ENCODE assay signal across 26 cellular contexts in the genomic region with DNA sequence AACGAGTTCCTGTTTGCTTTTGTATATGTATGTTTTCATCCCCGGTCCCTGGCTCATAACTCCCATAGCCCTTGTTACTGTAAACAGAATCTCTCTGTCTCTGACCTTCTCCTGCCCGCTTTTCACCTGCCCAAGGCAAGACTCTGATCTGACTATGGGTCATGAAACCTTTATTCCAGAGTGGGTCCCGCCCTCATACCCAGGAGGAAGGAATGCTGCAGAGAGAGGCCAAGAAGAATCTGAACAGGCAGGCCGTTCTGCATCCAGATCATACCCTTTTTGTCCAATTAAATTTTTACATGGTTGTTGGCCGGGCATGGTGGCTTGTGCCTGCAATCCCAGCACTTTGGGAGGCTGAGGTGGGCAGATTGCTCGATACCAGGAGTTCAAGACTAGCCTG. TPM values are rescaled to one million over a fixed set of nuclear protein-coding genes. Genes with fewer than 3 reads are reported as not detected.
DNase-seq lines count a peak whose midpoint lies in the region; ATAC-seq, FAIRE-seq and TF ChIP-seq lines count a peak whose summit lies in the region.
"Had no signal": no experiment of that assay in that cellular context is flagged by ENCODE, and none has a peak within 500 bp of the region (broad histone marks: within the 10 kb centered on the region; RNA-seq: fewer than 3 reads in every experiment).

No MANE protein-coding gene starts in this region.

- H2AK5ac ChIP-seq in IMR-90 (ENCODE audit: low read depth, low read length) (0 out of 2 replicates have a peak overlapping the region, but pooled peaks have one; percentile 24), H1 (ENCODE audit: low read depth, low read length) (0 out of 2 replicates have a peak overlapping the region, but pooled peaks have one; percentile 32)

- H3K56ac ChIP-seq in IMR-90 (ENCODE audit: extremely low read depth, insufficient read depth, low read length) (no peak overlapping the region), H1 (replicated peaks; ENCODE audit: insufficient read length, low read depth, low read length) (no peak overlapping the region)

- intact Hi-C loops in IMR-90 (cut with micrococcal nuclease): no loop called here

- no peak overlapping the region for H2BK15ac ChIP-seq in IMR-90 (ENCODE audit: low read depth, low read length)
- H2BK15ac ChIP-seq in H1 (ENCODE audit: low read length): no peak overlapping the region

- no peak overlapping the region for H3K4me2 ChIP-seq in IMR-90 (ENCODE audit: low read depth, low read length)
- no peak overlapping the region for H3K4me2 ChIP-seq in H1 (ENCODE audit: insufficient read depth in 1 of 2, low read depth in 2 of 2, low read length in 2 of 2)
- H3K4me2 ChIP-seq: A549, GM23338 had no signal

- H4K20me1 ChIP-seq in IMR-90 (ENCODE audit: insufficient read depth, low read length) (peaks cover 10% of the 10 kb centered on the region), H1 (replicated peaks in 1 of 2; ENCODE audit: control insufficient read depth in 1 of 2, insufficient read depth in 2 of 2, low read length in 2 of 2) (no peaks in the 10 kb centered on the region)

- DNase-seq in IMR-90 (no peak), NCI-H526 treated with DMSO at 0.1 percent for 48 hours (lab: John Stamatoyannopoulos, UW) (peak; percentile 61), H1 (ENCODE audit: low read depth in 1 of 2, low spot score in 2 of 2) (no peak), cerebellum (ENCODE audit: low spot score) (no peak), Peyer's patch (no peak)
- DNase-seq in activated CD8-positive, alpha-beta memory T cell treated with anti-CD3 and anti-CD28 coated beads for 24 hours: no peak
- DNase-seq: 8988T; ACHN; AML-193; BE2C; CD4-positive, alpha-beta T cell; CD8-positive, alpha-beta memory T cell; DMS 273 treated with DMSO at 0.1 percent for 48 hours; DMS79; EL; GDM1; HFFc6 had no signal

- WGBS in IMR-90 (ENCODE audit: extremely low coverage in 2 of 2, insufficient read length in 1 of 2), 2 experiments: no CpG with 5 or more reads among the region's 7 CpGs
- 90% methylated on average over 7 of the region's 7 CpGs; no CpG with 5 or more reads in 1 of the 2 experiments for WGBS in H1 (ENCODE audit: extremely low coverage in 1 of 2, insufficient coverage in 1 of 2, insufficient read length in 1 of 2, insufficient replicate concordance in 2 of 2, low coverage in 1 of 2, low lambda C conversion rate in 2 of 2, missing lambda C conversion rate in 1 of 2), 2 experiments

- POLR2A ChIA-PET in IMR-90 (lab: Charles Lee; ENCODE audit: unreplicated experiment) (no interaction called here), H1 (lab: Charles Lee; ENCODE audit: partially characterized antibody) (no interaction called here)

- H4K91ac ChIP-seq in IMR-90 (ENCODE audit: insufficient read depth, low read depth, low read length): no peak overlapping the region
- no peak overlapping the region for H4K91ac ChIP-seq in H1 (replicated peaks; ENCODE audit: insufficient read length, low read length)

- H3K23ac ChIP-seq in IMR-90 (ENCODE audit: low read depth, low read length): no peak overlapping the region
- no peak overlapping the region for H3K23ac ChIP-seq in H1 (ENCODE audit: insufficient read length)

- no peaks in the 10 kb centered on the region; the same call in none of the 2 replicates for H3K23me2 ChIP-seq in H1 (ENCODE audit: low read depth, low read length)

- no peak for TF ChIP-seq POLR2A in IMR-90 (IDR thresholded peaks at IDR 0.05; ENCODE audit: low read depth, low read length)
- no peak for TF ChIP-seq POLR2A in H1 (IDR thresholded peaks at IDR 0.05; ENCODE audit: control extremely low read depth in 1 of 2, low read depth in 2 of 2, low read length in 2 of 2)
- TF ChIP-seq POLR2A in Peyer's patch (IDR thresholded peaks at IDR 0.05): no peak

- H3K9me1 ChIP-seq in IMR-90 (ENCODE audit: insufficient read depth, low read length): peaks cover 23% of the 10 kb centered on the region

- H2BK12ac ChIP-seq in H1 (ENCODE audit: low read depth, low read length): no peak overlapping the region

- BruUV-seq in IMR-90 (replicated peaks; lab: Mats Ljungman, UMichigan): no TSS peak

- H3K27ac ChIP-seq in IMR-90 (ENCODE audit: insufficient read depth, low read length) (no peak overlapping the region), H1 (ENCODE audit: low read depth, low read length) (no peak overlapping the region), Peyer's patch (no peak overlapping the region)
- H3K27ac ChIP-seq: A549; BLaER1 treated with 17β-estradiol and CSF1 and Interleukin-3, amounts not matched to agents 10 nM and 100 nM had no signal

- in situ Hi-C loops in IMR-90 (cut with MboI; ENCODE audit: low sequenced_read_pairs): no loop called here

- H2BK120ac ChIP-seq in IMR-90 (ENCODE audit: low read depth, low read length): no peak overlapping the region
- H2BK120ac ChIP-seq in H1 (replicated peaks; ENCODE audit: low read depth, low read length): no peak overlapping the region

- H4K5ac ChIP-seq in IMR-90 (ENCODE audit: low read depth, low read length): no peak overlapping the region
- no peak overlapping the region for H4K5ac ChIP-seq in H1 (ENCODE audit: insufficient read length, low read depth, low read length)

- no peak overlapping the region for H2AK9ac ChIP-seq in IMR-90 (replicated peaks; ENCODE audit: low read depth, low read length, poor library complexity)

- no peaks in the 10 kb centered on the region for H3K27me3 ChIP-seq in IMR-90 (ENCODE audit: control insufficient read depth, insufficient read depth, low read length)
- H3K27me3 ChIP-seq in H1 (replicated peaks in 1 of 4; ENCODE audit: control insufficient read depth in 3 of 4, extremely low read depth in 1 of 4, insufficient read depth in 3 of 4, low read length in 3 of 4): no peaks in the 10 kb centered on the region; a peak in 1 of 7 replicates
- no peaks in the 10 kb centered on the region for H3K27me3 ChIP-seq in Peyer's patch
- H3K27me3 ChIP-seq: BE2C; BLaER1 treated with 17β-estradiol and CSF1 and Interleukin-3, amounts not matched to agents 10 nM and 100 nM had no signal

- CTCF ChIA-PET in IMR-90 (lab: Yijun Ruan, JAX): no interaction called here
- CTCF ChIA-PET in H1 (lab: Charles Lee; ENCODE audit: partially characterized antibody): interaction anchor here (1.2 to 1.4 kb wide), 2 partner anchors 23 to 40 kb away, joined by 4 to 6 read pairs; a partner anchor contains a TSS

- H2BK20ac ChIP-seq in IMR-90 (ENCODE audit: low read depth, low read length) (no peak overlapping the region), H1 (ENCODE audit: low read length) (no peak overlapping the region)

- H3K36me3 ChIP-seq in IMR-90 (ENCODE audit: control insufficient read depth, insufficient read depth, low read length): no peaks in the 10 kb centered on the region
- no peaks in the 10 kb centered on the region for H3K36me3 ChIP-seq in H1 (ENCODE audit: control insufficient read depth in 2 of 4, insufficient read depth in 4 of 4, low read length in 3 of 4)
- H3K36me3 ChIP-seq in Peyer's patch: no peaks in the 10 kb centered on the region
- H3K36me3 ChIP-seq: BE2C; BLaER1 treated with 17β-estradiol and CSF1 and Interleukin-3, amounts not matched to agents 10 nM and 100 nM; HAP-1 had no signal

- no peak overlapping the region for H2BK5ac ChIP-seq in IMR-90 (ENCODE audit: low read depth, low read length, poor library complexity, severe bottlenecking)
- no peak overlapping the region for H2BK5ac ChIP-seq in H1 (ENCODE audit: low read depth, low read length)

- no peaks in the 10 kb centered on the region for H3K79me2 ChIP-seq in H1 (ENCODE audit: control insufficient read depth in 1 of 2, insufficient read depth in 2 of 2, low read length in 2 of 2)

- H3K18ac ChIP-seq in IMR-90 (ENCODE audit: low read depth, low read length) (no peak overlapping the region), H1 (ENCODE audit: extremely low read depth, low read length) (no peak overlapping the region)

- H4K8ac ChIP-seq in IMR-90 (ENCODE audit: low read depth in 2 of 2, low read length in 2 of 2) (no peak overlapping the region), H1 (ENCODE audit: extremely low read depth, insufficient read depth, low read length) (no peak overlapping the region)

- TF ChIP-seq RAD21 in IMR-90 (IDR thresholded peaks at IDR 0.05; ENCODE audit: low read length) (no peak), H1 (IDR thresholded peaks at IDR 0.05 in 1 of 2, conservative IDR thresholded peaks at IDR 0.05 in 1 of 2; ENCODE audit: low read depth in 2 of 2, low read length in 2 of 2) (no peak)

- no peak overlapping the region for H2AFZ ChIP-seq in IMR-90 (replicated peaks; ENCODE audit: low read length, poor library complexity)
- no peak overlapping the region for H2AFZ ChIP-seq in H1 (ENCODE audit: low read length)
- H2AFZ ChIP-seq: GM23338 had no signal

- H3K9me3 ChIP-seq in IMR-90 (ENCODE audit: control insufficient read depth, insufficient read depth, low read length) (no peaks in the 10 kb centered on the region), H1 (ENCODE audit: insufficient read depth in 2 of 2, low read depth in 1 of 2, low read length in 1 of 2) (no peaks in the 10 kb centered on the region), Peyer's patch (no peaks in the 10 kb centered on the region)
- H3K9me3 ChIP-seq: A549; BE2C; BLaER1 treated with 17β-estradiol and CSF1 and Interleukin-3, amounts not matched to agents 10 nM and 100 nM; HAP-1 had no signal

- H3K79me1 ChIP-seq in IMR-90 (ENCODE audit: low read depth in 1 of 2, low read length in 2 of 2) (no peaks in the 10 kb centered on the region), H1 (ENCODE audit: low read depth, low read length) (no peaks in the 10 kb centered on the region)

- H3K14ac ChIP-seq in IMR-90 (replicated peaks; ENCODE audit: low read depth, low read length) (no peak overlapping the region), H1 (ENCODE audit: insufficient read length) (no peak overlapping the region)

- no peak for TF ChIP-seq CTCF in IMR-90 (conservative IDR thresholded peaks at IDR 0.05; ENCODE audit: low read depth, low read length)
- TF ChIP-seq CTCF in H1 (IDR thresholded peaks at IDR 0.05; ENCODE audit: control extremely low read depth in 1 of 3, insufficient read depth in 1 of 3, low read depth in 1 of 3, low read length in 3 of 3): no peak
- no peak for TF ChIP-seq CTCF in Peyer's patch (IDR thresholded peaks at IDR 0.05)

- dilution Hi-C loops in IMR-90 (cut with HindIII; ENCODE audit: low sequenced_read_pairs, unreplicated experiment): no loop called here

- no peak overlapping the region for H3K4ac ChIP-seq in IMR-90 (ENCODE audit: low read depth, low read length)
- H3K4ac ChIP-seq in H1 (replicated peaks; ENCODE audit: insufficient read length, low read depth, low read length): no peak overlapping the region

- H3K4me1 ChIP-seq in IMR-90 (ENCODE audit: control insufficient read depth, insufficient read depth, low read length) (peaks cover 27% of the 10 kb centered on the region), H1 (replicated peaks in 1 of 4; ENCODE audit: control insufficient read depth in 3 of 4, insufficient read depth in 4 of 4, low read length in 3 of 4) (peaks cover 14 to 35% (median 25%) of the 10 kb centered on the region in 4 experiments), Peyer's patch (peaks cover 0 to 17% (median 0%) of the 10 kb centered on the region in 4 donors)
- H3K4me1 ChIP-seq: HAP-1 had no signal

- H3K4me3 ChIP-seq in IMR-90 (ENCODE audit: insufficient read depth, low read depth, low read length): no peak overlapping the region
- H3K4me3 ChIP-seq in H1 (ENCODE audit: extremely low read depth in 1 of 4, insufficient read depth in 2 of 4, low read depth in 3 of 4, low read length in 4 of 4): no peak overlapping the region
- no peak overlapping the region for H3K4me3 ChIP-seq in Peyer's patch
- H3K4me3 ChIP-seq: A549; BLaER1 treated with 17β-estradiol and CSF1 and Interleukin-3, amounts not matched to agents 10 nM and 100 nM; GM12878; GM23338; HAP-1 had no signal

- FAIRE-seq in H1 (lab: Jason Lieb, UNC): no peak
- FAIRE-seq: A549, D721Med, GM12878, GM18507, H54 had no signal

- no peak for ATAC-seq in IMR-90 (ENCODE audit: low read depth)
- ATAC-seq: A549, GM12878, GM23338 had no signal

- H3K9ac ChIP-seq in IMR-90 (ENCODE audit: low read depth, low read length) (no peak overlapping the region), H1 (replicated peaks in 1 of 4; ENCODE audit: extremely low read depth in 1 of 4, low read depth in 3 of 4, low read length in 3 of 4) (no peak overlapping the region)
- H3K9ac ChIP-seq: BLaER1 treated with 17β-estradiol and CSF1 and Interleukin-3, amounts not matched to agents 10 nM and 100 nM had no signal

- no peak for TF ChIP-seq EP300 in H1 (IDR thresholded peaks at IDR 0.05; ENCODE audit: borderline replicate concordance in 1 of 2, low read depth in 2 of 2, low read length in 2 of 2)

RNA-seq across cellular contexts. Expression of a gene that starts 39.6 kb away (rescaled TPM):
- total RNA-seq in IMR-90 (2012; rRNA removed) (under 0.01 and 0.18 TPM in 2 replicates), cerebellum (9.1 TPM), Peyer's patch (1 to 10 TPM in 1 of 4 donors, under 1 TPM in 1, not detected in 2; 0.40 to 2.5 TPM)
- polyA plus RNA-seq in IMR-90 (2012; rRNA removed) (0.29 and 0.38 TPM in 2 replicates), H1 (2011; rRNA removed) (1.2 and 2.2 TPM in 2 replicates)
- 0.25 and 0.36 TPM in 2 replicates for polyA plus RNA-seq in IMR-90 (2012; cell fraction: cytosol; rRNA removed)
- 0.39 and 0.41 TPM in 2 replicates for polyA plus RNA-seq in IMR-90 (2012; cell fraction: nucleus; rRNA removed; ENCODE audit: low replicate concordance)
- 2.4 and 2.9 TPM in 2 replicates for total RNA-seq in H1 (2021; fragmentation: NEBNext Ultra II Directional; extraction: Animal tissue kit (Norgen Biotek cat#: 25700))
- polyA plus RNA-seq in H1 (2011; cell fraction: cytosol; rRNA removed): 1.1 TPM
- polyA plus RNA-seq in H1 (2011; cell fraction: nucleus; rRNA removed): 3.3 TPM
- polyA plus RNA-seq in H1 (2012, experiment 1 of 2): 1.5 to 1.8 TPM (median 1.6 TPM) in 4 replicates
- polyA plus RNA-seq in H1 (2012, experiment 2 of 2): 0.89 TPM
- 2.0 TPM for polyA plus RNA-seq in H1 (2013, experiment 1 of 2)
- polyA plus RNA-seq in H1 (2013, experiment 2 of 2): 2.2 TPM
- polyA minus RNA-seq in H1 (2011; rRNA and poly(A)+ RNA removed): 2.3 and 4.4 TPM in 2 replicates
- polyA minus RNA-seq in H1 (2011; cell fraction: cytosol; rRNA and poly(A)+ RNA removed): 2.8 TPM
- 4.5 TPM for polyA minus RNA-seq in H1 (2011; cell fraction: nucleus; rRNA and poly(A)+ RNA removed)
- total RNA-seq: CD4-positive, alpha-beta T cell; HFFc6 had no signal
- polyA plus RNA-seq: CD14-positive monocyte; CD8-positive, alpha-beta memory T cell had no signal
